17 cellular contexts compared by ENCODE assay signal in genomic region chr2:55025082-55025481, GRCh38. TPM values are rescaled to one million over a fixed set of nuclear protein-coding genes. Genes with fewer than 3 reads are reported as not detected.
DNase-seq lines count a peak whose midpoint lies in the region; ATAC-seq, FAIRE-seq and TF ChIP-seq lines count a peak whose summit lies in the region.
"Had no signal": no experiment of that assay in that cellular context is flagged by ENCODE, and none has a peak within 500 bp of the region (broad histone marks: within the 10 kb centered on the region; RNA-seq: fewer than 3 reads in every experiment).

No MANE protein-coding gene starts in this region.

- ATAC-seq in CD4-positive, CD25-positive, alpha-beta regulatory T cell (ENCODE audit: low read depth in 2 of 2) = no peak
- ATAC-seq in GM19463 (IDR thresholded peaks at IDR 0.05; ENCODE audit: unreplicated experiment) (peak; percentile 63), HG02973 (IDR thresholded peaks at IDR 0.05; ENCODE audit: unreplicated experiment) (peak; percentile 41), GM12878 (peak; percentile 66)
- no peak for ATAC-seq in CD4-positive, alpha-beta T cell (ENCODE audit: poor library complexity)
- no peak for ATAC-seq in activated CD8-positive, alpha-beta T cell treated with anti-CD3 and anti-CD28 coated beads, Interleukin-2, amount 10 ng/mL, durations not matched to agents 7 days and 5 days

- H3K4me1 ChIP-seq in CD4-positive, CD25-positive, alpha-beta regulatory T cell (ENCODE audit: control insufficient read depth, insufficient read depth, low read length, poor library complexity, severe bottlenecking) = peaks cover 32% of the 10 kb centered on the region
- peaks cover 26% of the 10 kb centered on the region for H3K4me1 ChIP-seq in GM12878 (ENCODE audit: control insufficient read depth, insufficient read depth, low read length)

- H3K36me3 ChIP-seq in CD4-positive, CD25-positive, alpha-beta regulatory T cell (ENCODE audit: control insufficient read depth, insufficient read depth, low read length) = no peaks in the 10 kb centered on the region
- no peaks in the 10 kb centered on the region; a peak in 1 of 4 replicates for H3K36me3 ChIP-seq in GM12878 (ENCODE audit: control insufficient read depth in 2 of 2, insufficient read depth in 2 of 2, low read length in 1 of 2)

- H3K9me3 Mint-ChIP-seq in CD4-positive, CD25-positive, alpha-beta regulatory T cell = peaks cover 0 to 2% (median 0%) of the 10 kb centered on the region in 7 donors
- no peaks in the 10 kb centered on the region for H3K9me3 Mint-ChIP-seq in CD4-positive, alpha-beta T cell
- no peaks in the 10 kb centered on the region for H3K9me3 Mint-ChIP-seq in activated CD8-positive, alpha-beta T cell treated with anti-CD3 and anti-CD28 coated beads, Interleukin-2, amount 10 ng/mL, durations not matched to agents 7 days and 5 days (ENCODE audit: insufficient read depth)
- H3K9me3 Mint-ChIP-seq: central memory CD8-positive, alpha-beta T cell had no signal

- no peak for TF ChIP-seq CTCF in GM12878 (IDR thresholded peaks at IDR 0.05 in 2 of 3, conservative IDR thresholded peaks at IDR 0.05 in 1 of 3; ENCODE audit: control insufficient read depth in 2 of 3, extremely low read depth in 1 of 3, insufficient read depth in 1 of 3, low read depth in 3 of 3, low read length in 3 of 3)
- TF ChIP-seq CTCF in CD4-positive, alpha-beta T cell (IDR thresholded peaks at IDR 0.05) = no peak

- no peak for DNase-seq in CD4-positive, CD25-positive, alpha-beta regulatory T cell
- DNase-seq in GM12878 (ENCODE audit: low read depth, low spot score) (no peak), activated gamma-delta T cell (lab: John Stamatoyannopoulos, UW) (no peak)
- DNase-seq in CD4-positive, alpha-beta T cell = no peak
- DNase-seq in activated CD4-positive, CD25-positive, alpha-beta regulatory T cell treated with anti-CD3 and anti-CD28 coated beads, Interleukin-2, amount 50 U/mL, for 72 hours = no peak
- DNase-seq in activated CD8-positive, alpha-beta T cell treated with anti-CD3 and anti-CD28 coated beads, Interleukin-2, amount 10 ng/mL, durations not matched to agents 7 days and 5 days = no peak
- DNase-seq: ACHN; activated CD4-positive, alpha-beta T cell treated with anti-CD3 and anti-CD28 coated beads for 48 hours; activated naive CD4-positive, alpha-beta T cell; DMS79 treated with DMSO at 0.1 percent for 48 hours; NCI-H1417; NCI-H82 had no signal

- H4K20me1 ChIP-seq in GM12878 (ENCODE audit: control insufficient read depth, insufficient read depth) = no peaks in the 10 kb centered on the region; the same call in 1 of the 2 replicates

- H3K9me3 ChIP-seq in CD4-positive, CD25-positive, alpha-beta regulatory T cell (ENCODE audit: control insufficient read depth in 2 of 2, low read length in 2 of 2) = no peaks in the 10 kb centered on the region
- H3K9me3 ChIP-seq in GM12878 (replicated peaks; ENCODE audit: control insufficient read depth, insufficient read depth, low read length) = no peaks in the 10 kb centered on the region; the same call in 2 of the 3 replicates
- no peaks in the 10 kb centered on the region for H3K9me3 ChIP-seq in CD4-positive, alpha-beta T cell (ENCODE audit: control insufficient read depth, low read length)
- H3K9me3 ChIP-seq: esophagus muscularis mucosa had no signal

- POLR2A ChIA-PET in GM12878 (lab: Charles Lee) = interaction anchor here (0.5 to 2.4 kb wide), 7 partner anchors 9 to 459 kb away, joined by 3 to 9 read pairs (median 3); partner anchors contain the start of gene RTN4
- POLR2A ChIA-PET in CD4-positive, alpha-beta T cell (lab: Charles Lee) = interaction anchor here (0.8 to 1.5 kb wide), 6 partner anchors 16 to 144 kb away, joined by 3 to 8 read pairs (median 4); partner anchors contain the start of gene RTN4
- POLR2A ChIA-PET in activated CD8-positive, alpha-beta T cell treated with anti-CD3 and anti-CD28 coated beads, Interleukin-2, amount 10 ng/mL, durations not matched to agents 7 days and 5 days (lab: Charles Lee) = no interaction called here

- WGBS in GM12878 (ENCODE audit: insufficient coverage, insufficient replicate concordance, low lambda C conversion rate, missing lambda C conversion rate) = 2% methylated on average over 2 of the region's 2 CpGs

- H3K27me3 ChIP-seq in CD4-positive, CD25-positive, alpha-beta regulatory T cell (ENCODE audit: control insufficient read depth, insufficient read depth, low read length) = no peaks in the 10 kb centered on the region
- no peaks in the 10 kb centered on the region for H3K27me3 ChIP-seq in GM12878 (replicated peaks in 1 of 2; ENCODE audit: control insufficient read depth in 2 of 2, insufficient read depth in 2 of 2, low read length in 1 of 2)
- H3K27me3 ChIP-seq in CD4-positive, alpha-beta T cell (ENCODE audit: control insufficient read depth, insufficient read depth, low read length) = no peaks in the 10 kb centered on the region
- H3K27me3 ChIP-seq: esophagus muscularis mucosa, tibial nerve had no signal

- SMC1A ChIA-PET in GM12878 (lab: Charles Lee; ENCODE audit: uncharacterized antibody, unreplicated experiment) = interaction anchor here (0.7 to 4.0 kb wide), 18 partner anchors 8 to 154 kb away, joined by 3 to 40 read pairs (median 6); partner anchors contain the start of gene RTN4

- peaks cover 6 to 26% (median 9%) of the 10 kb centered on the region in 4 donors for H3K4me1 Mint-ChIP-seq in CD4-positive, CD25-positive, alpha-beta regulatory T cell
- peaks cover 2% of the 10 kb centered on the region for H3K4me1 Mint-ChIP-seq in CD4-positive, alpha-beta T cell (ENCODE audit: low read depth)
- peaks cover 3% of the 10 kb centered on the region for H3K4me1 Mint-ChIP-seq in activated CD8-positive, alpha-beta T cell treated with anti-CD3 and anti-CD28 coated beads, Interleukin-2, amount 10 ng/mL, durations not matched to agents 7 days and 5 days (ENCODE audit: low read depth)

- BruUV-seq in GM12878 (replicated peaks; lab: Mats Ljungman, UMichigan) = no TSS peak

- H3K4me2 ChIP-seq in GM12878 (ENCODE audit: control insufficient read depth, insufficient read depth) = peak overlapping the region; percentile 82

- TF ChIP-seq EP300 in GM12878 (IDR thresholded peaks at IDR 0.05; ENCODE audit: borderline replicate concordance in 1 of 2, control insufficient read depth in 1 of 2, low read depth in 2 of 2, low read length in 2 of 2) = no peak

- peak overlapping the region in 2 of 4 donors; percentile 13 to 40 for H3K4me3 Mint-ChIP-seq in CD4-positive, CD25-positive, alpha-beta regulatory T cell
- H3K4me3 Mint-ChIP-seq in CD4-positive, alpha-beta T cell = no peak overlapping the region
- no peak overlapping the region for H3K4me3 Mint-ChIP-seq in activated CD8-positive, alpha-beta T cell treated with anti-CD3 and anti-CD28 coated beads, Interleukin-2, amount 10 ng/mL, durations not matched to agents 7 days and 5 days
- H3K4me3 Mint-ChIP-seq: central memory CD8-positive, alpha-beta T cell had no signal

- CTCF ChIA-PET in GM12878 (lab: Yijun Ruan, JAX) = interaction anchor here (0.7 to 4.6 kb wide), 10 partner anchors 9 to 186 kb away, joined by 3 to 17 read pairs (median 8); partner anchors contain the start of gene RTN4
- CTCF ChIA-PET in CD4-positive, alpha-beta T cell (lab: Charles Lee) = interaction anchor here (0.8 to 1.8 kb wide), 3 partner anchors 9 to 23 kb away, joined by 3 to 4 read pairs (median 3); no protein-coding TSS in a partner anchor
- CTCF ChIA-PET in activated CD8-positive, alpha-beta T cell treated with anti-CD3 and anti-CD28 coated beads, Interleukin-2, amount 10 ng/mL, durations not matched to agents 7 days and 5 days (lab: Charles Lee) = interaction anchor here (1.1 to 1.8 kb wide), 4 partner anchors 8 to 143 kb away, joined by 3 to 7 read pairs (median 4); no protein-coding TSS in a partner anchor

- TF ChIP-seq POLR2A in GM12878 (IDR thresholded peaks at IDR 0.05; ENCODE audit: low read depth, low read length) = no peak

- in situ Hi-C loops in GM12878 (cut with MboI) = no loop called here

- H2AFZ ChIP-seq in GM12878 (ENCODE audit: control insufficient read depth, low read depth, low read length) = no peak overlapping the region

- intact Hi-C loops in GM12878 (cut with micrococcal nuclease; ENCODE audit: unreplicated experiment) = no loop called here
- intact Hi-C loops in CD4-positive, alpha-beta T cell (cut with DNase I, micrococcal nuclease) = no loop called here

- H3K9ac ChIP-seq in GM12878 (ENCODE audit: control insufficient read depth, insufficient read depth, low read length) = no peak overlapping the region

- no peak for FAIRE-seq in GM12878 (lab: Jason Lieb, UNC)

- H3K4me3 ChIP-seq in CD4-positive, CD25-positive, alpha-beta regulatory T cell (ENCODE audit: low read depth, low read length) = no peak overlapping the region
- H3K4me3 ChIP-seq in GM12878 = peak overlapping the region; percentile 40; the same call in 1 of the 2 replicates
- H3K4me3 ChIP-seq: esophagus muscularis mucosa, tibial nerve had no signal

- peaks cover 56% of the 10 kb centered on the region for H3K79me2 ChIP-seq in GM12878 (ENCODE audit: control insufficient read depth, insufficient read depth, low read length)

- no peaks in the 10 kb centered on the region for H3K27me3 Mint-ChIP-seq in CD4-positive, CD25-positive, alpha-beta regulatory T cell
- H3K27me3 Mint-ChIP-seq in CD4-positive, alpha-beta T cell = no peaks in the 10 kb centered on the region
- H3K27me3 Mint-ChIP-seq in activated CD8-positive, alpha-beta T cell treated with anti-CD3 and anti-CD28 coated beads, Interleukin-2, amount 10 ng/mL, durations not matched to agents 7 days and 5 days (ENCODE audit: low read depth) = no peaks in the 10 kb centered on the region
- H3K27me3 Mint-ChIP-seq: central memory CD8-positive, alpha-beta T cell had no signal

- H3K27ac ChIP-seq in CD4-positive, CD25-positive, alpha-beta regulatory T cell (ENCODE audit: insufficient read depth, low read length, poor library complexity, severe bottlenecking) = no peak overlapping the region
- peak overlapping the region; percentile 69 for H3K27ac ChIP-seq in GM12878 (ENCODE audit: control insufficient read depth, insufficient read depth)
- no peak overlapping the region for H3K27ac ChIP-seq in CD4-positive, alpha-beta T cell (ENCODE audit: low read depth, low read length)
- H3K27ac ChIP-seq: esophagus muscularis mucosa, tibial nerve had no signal

- RAD21 ChIA-PET in GM12878 (lab: Charles Lee; ENCODE audit: unreplicated experiment) = interaction anchor here (1.0 to 2.4 kb wide), 13 partner anchors 10 to 143 kb away, joined by 3 to 10 read pairs (median 3); partner anchors contain the start of gene RTN4

- H3K27ac Mint-ChIP-seq in CD4-positive, CD25-positive, alpha-beta regulatory T cell = peak overlapping the region in 2 of 3 donors; percentile 56 to 69
- no peak overlapping the region for H3K27ac Mint-ChIP-seq in CD4-positive, alpha-beta T cell
- H3K27ac Mint-ChIP-seq in activated CD8-positive, alpha-beta T cell treated with anti-CD3 and anti-CD28 coated beads, Interleukin-2, amount 10 ng/mL, durations not matched to agents 7 days and 5 days = no peak overlapping the region

- peak; percentile 17; the same call in 1 of the 2 replicates for TF ChIP-seq RAD21 in GM12878 (IDR thresholded peaks at IDR 0.05; ENCODE audit: insufficient read depth, low read depth, low read length)

- H3K36me3 Mint-ChIP-seq in CD4-positive, CD25-positive, alpha-beta regulatory T cell = peaks cover 6% of the 10 kb centered on the region
- peaks cover 2% of the 10 kb centered on the region for H3K36me3 Mint-ChIP-seq in CD4-positive, alpha-beta T cell (ENCODE audit: low read depth)
- H3K36me3 Mint-ChIP-seq in activated CD8-positive, alpha-beta T cell treated with anti-CD3 and anti-CD28 coated beads, Interleukin-2, amount 10 ng/mL, durations not matched to agents 7 days and 5 days (ENCODE audit: low read depth) = peaks cover 14% of the 10 kb centered on the region

RNA-seq across cellular contexts. Expression of gene RTN4, which starts 25.2 kb away (rescaled TPM):
- total RNA-seq in CD4-positive, CD25-positive, alpha-beta regulatory T cell = 84.2 TPM
- 100 to 1,000 TPM in 3 of 4 donors, 10 to 100 TPM in 1; 98.0 to 151 (median 111) TPM for polyA plus RNA-seq in CD4-positive, CD25-positive, alpha-beta regulatory T cell
- 114 and 117 TPM in 2 replicates for total RNA-seq in GM12878 (2013; cell fraction: nucleolus; rRNA removed)
- total RNA-seq in GM12878 (2014; rRNA removed) (55.5 and 56.0 TPM in 2 replicates), GM12878 (2014; rRNA removed; fragmentation: Illumina TruSeq; extraction: Trizol) (65.5 and 69.7 TPM in 2 replicates), GM12878 (2021) (133 TPM in 2 replicates)
- 56.1 TPM for polyA plus RNA-seq in GM12878 (2011; ENCODE audit: low read depth)
- polyA plus RNA-seq in GM12878 (2011; rRNA removed) (94.3 and 135 TPM in 2 replicates), GM12878 (2014; fragmentation: Illumina TruSeq; extraction: Trizol) (130 and 166 TPM in 2 replicates), GM12878 (2014; fragmentation: Nextera tagmentation; extraction: Ambion mirVana) (100 to 1,000 TPM in 1 of 2 experiments, 10 to 100 TPM in 1; 68.0 to 112 TPM), GM12878 (2014; rRNA removed) (71.2 and 72.6 TPM in 2 replicates), GM12878 (2016; fragmentation: Nextera tagmentation; extraction: Ambion mirVana) (10 to 100 TPM; 78.4 to 88.1 TPM)
- 31.6 and 46.1 TPM in 2 replicates for polyA plus RNA-seq in GM12878 (2011; cell fraction: cytosol; rRNA removed)
- 43.0 and 55.6 TPM in 2 replicates for polyA plus RNA-seq in GM12878 (2011; cell fraction: nucleus; rRNA removed)
- polyA plus RNA-seq in GM12878 (2012) = 94.6 and 95.7 TPM in 2 replicates
- 50.2 and 64.6 TPM in 2 replicates for polyA minus RNA-seq in GM12878 (2011; rRNA and poly(A)+ RNA removed)
- polyA minus RNA-seq in GM12878 (2011; cell fraction: cytosol; rRNA and poly(A)+ RNA removed) = 23.1 and 32.0 TPM in 2 replicates
- 25.6 and 43.1 TPM in 2 replicates for polyA minus RNA-seq in GM12878 (2011; cell fraction: nucleus; rRNA and poly(A)+ RNA removed)
- total RNA-seq in CD4-positive, alpha-beta T cell = 10 to 100 TPM; 84.9 to 85.7 TPM
- total RNA-seq in activated CD8-positive, alpha-beta T cell treated with anti-CD3 and anti-CD28 coated beads, Interleukin-2, amount 10 ng/mL, durations not matched to agents 7 days and 5 days = 10 to 100 TPM; 90.3 to 93.9 TPM

Comparison
In these comparisons a context has a peak if more than half of its experiments do, and no peak if none do; other contexts are left out.
1. ATAC-seq: peak in GM19463 (single experiment), HG02973 (single experiment) and GM12878 (single experiment); none in CD4-positive, CD25-positive, alpha-beta regulatory T cell (0 of 2), CD4-positive, alpha-beta T cell (single experiment) and activated CD8-positive, alpha-beta T cell treated with anti-CD3 and anti-CD28 coated beads, Interleukin-2, amount 10 ng/mL, durations not matched to agents 7 days and 5 days (single experiment).
2. H3K27ac Mint-ChIP-seq: peak in CD4-positive, CD25-positive, alpha-beta regulatory T cell (2 of 3); none in CD4-positive, alpha-beta T cell (single experiment) and activated CD8-positive, alpha-beta T cell treated with anti-CD3 and anti-CD28 coated beads, Interleukin-2, amount 10 ng/mL, durations not matched to agents 7 days and 5 days (single experiment).